In genomic region chr4:173829565-173829964, GRCh38 we compare ENCODE assay signal across 9 cellular contexts.
"Had no signal": no experiment of that assay in that cellular context is flagged by ENCODE, and none has a peak within 500 bp of the region (broad histone marks: within the 10 kb centered on the region; RNA-seq: fewer than 3 reads in every experiment).

No MANE protein-coding gene starts in this region.

- H3K4me1 ChIP-seq: HAP-1 had no signal

- H3K4me3 Mint-ChIP-seq: GM23338, H9, HFFc6 had no signal

- H3K9me3 Mint-ChIP-seq: GM23338, H9 had no signal

- DNase-seq: GM23248, GOT3, H7, H9, HCEC 1CT, HFFc6 had no signal

- H3K9me3 ChIP-seq: HAP-1 had no signal

- H3K36me3 ChIP-seq: HAP-1 had no signal

- H3K4me1 Mint-ChIP-seq: GM23338, H9 had no signal

- H3K27ac ChIP-seq: GM23248 had no signal

- ATAC-seq: GM23338, HCT116 had no signal

- H3K4me3 ChIP-seq: GM23248, GM23338, HAP-1 had no signal

- H3K27ac Mint-ChIP-seq: GM23338, H9, HFFc6 had no signal
